Comparison of ENCODE assay signal across 21 cellular contexts in the genomic region with DNA sequence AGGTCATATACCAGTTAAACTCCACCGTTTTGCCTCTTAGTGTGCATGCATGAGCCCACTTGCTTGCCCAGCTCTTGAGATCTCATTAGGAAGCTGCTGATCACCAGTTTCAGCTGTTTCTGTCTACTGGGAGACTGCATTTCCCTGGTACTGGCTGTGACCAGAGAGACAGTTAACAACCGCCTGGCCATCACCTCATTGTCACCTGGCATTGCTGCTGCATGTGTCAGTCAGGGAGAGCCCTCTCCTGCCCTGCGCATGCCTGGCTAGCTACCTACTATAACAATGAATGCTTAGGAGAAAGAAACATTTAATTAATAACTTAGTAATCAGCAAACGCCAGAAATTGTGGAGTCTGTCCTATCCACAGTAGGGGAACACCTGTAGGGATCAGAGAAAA.
"Had no signal": no experiment of that assay in that cellular context is flagged by ENCODE, and none has a peak within 500 bp of the region (broad histone marks: within the 10 kb centered on the region; RNA-seq: fewer than 3 reads in every experiment).

No MANE protein-coding gene starts in this region.

- H3K27me3 ChIP-seq: gastrocnemius medialis, left lung, sigmoid colon, stomach, thyroid gland had no signal

- DNase-seq: cortex of kidney; effector CD4-positive, alpha-beta T cell; foreskin fibroblast; gastrocnemius medialis; head of caudate nucleus; kidney; left cardiac atrium; left lung; mesenchymal stem cell; midbrain; naive thymus-derived CD4-positive, alpha-beta T cell; nucleus accumbens; right cardiac atrium; sigmoid colon; stimulated activated CD4-positive, alpha-beta T cell treated with anti-CD3 and anti-CD28 coated beads, Interleukin-2, amount 100 ng/mL, for 24 hours; stimulated activated CD4-positive, alpha-beta T cell treated with anti-CD3 and anti-CD28 coated beads, Interleukin-4, amount 100 ng/mL, for 24 hours; stimulated activated naive CD4-positive, alpha-beta T cell treated with Interleukin-2 at 50 U/mL for 16 hours; stomach; thyroid gland had no signal

- H3K4me1 ChIP-seq: gastrocnemius medialis, left lung, prostate gland, sigmoid colon, stomach, thyroid gland had no signal

- H3K4me3 ChIP-seq: gastrocnemius medialis, left lung, prostate gland, sigmoid colon, stomach, thyroid gland had no signal

- H3K27ac ChIP-seq: epithelial cell of prostate, gastrocnemius medialis, left lung, prostate gland, sigmoid colon, stomach, thyroid gland had no signal

- FAIRE-seq: kidney had no signal

- H3K9me3 ChIP-seq: gastrocnemius medialis, left lung, prostate gland, sigmoid colon, stomach, thyroid gland had no signal

- H3K36me3 ChIP-seq: gastrocnemius medialis, left lung, prostate gland, sigmoid colon, stomach, thyroid gland had no signal
